25 cellular contexts compared by ENCODE assay signal in genomic region chr7:146346096-146346495, GRCh38.
"Had no signal": no experiment of that assay in that cellular context is flagged by ENCODE, and none has a peak within 500 bp of the region (broad histone marks: within the 10 kb centered on the region; RNA-seq: fewer than 3 reads in every experiment).

No MANE protein-coding gene starts in this region.

- ATAC-seq: activated T-cell treated with anti-CD3 and anti-CD28 coated beads, Interleukin-2, amount 50 U/mL, for 72 hours; Panc1; Right ventricle myocardium inferior; T-cell had no signal

- H3K27me3 Mint-ChIP-seq: activated CD4-positive, alpha-beta memory T cell treated with anti-CD3 and anti-CD28 coated beads, Interleukin-2, amount 10 ng/mL, durations not matched to agents 7 days and 5 days; activated CD4-positive, alpha-beta T cell treated with anti-CD3 and anti-CD28 coated beads, Interleukin-2, amount 10 ng/mL, durations not matched to agents 7 days and 5 days; activated naive CD4-positive, alpha-beta T cell treated with anti-CD3 and anti-CD28 coated beads, Interleukin-2, amount 10 ng/mL, durations not matched to agents 7 days and 5 days; activated naive CD8-positive, alpha-beta T cell treated with anti-CD3 and anti-CD28 coated beads for 36 hours; T-cell had no signal

- H3K36me3 ChIP-seq: brain microvascular endothelial cell, cardiac muscle cell had no signal

- H3K9me3 Mint-ChIP-seq: activated CD4-positive, alpha-beta T cell treated with anti-CD3 and anti-CD28 coated beads, Interleukin-2, amount 10 ng/mL, durations not matched to agents 7 days and 5 days; activated naive CD8-positive, alpha-beta T cell treated with anti-CD3 and anti-CD28 coated beads for 36 hours had no signal

- H3K4me1 Mint-ChIP-seq: activated CD4-positive, alpha-beta memory T cell treated with anti-CD3 and anti-CD28 coated beads, Interleukin-2, amount 10 ng/mL, durations not matched to agents 7 days and 5 days; activated CD4-positive, alpha-beta T cell treated with anti-CD3 and anti-CD28 coated beads, Interleukin-2, amount 10 ng/mL, durations not matched to agents 7 days and 5 days; activated naive CD4-positive, alpha-beta T cell treated with anti-CD3 and anti-CD28 coated beads, Interleukin-2, amount 10 ng/mL, durations not matched to agents 7 days and 5 days; activated naive CD8-positive, alpha-beta T cell treated with anti-CD3 and anti-CD28 coated beads for 36 hours; T-cell had no signal

- H3K36me3 Mint-ChIP-seq: activated naive CD4-positive, alpha-beta T cell treated with anti-CD3 and anti-CD28 coated beads, Interleukin-2, amount 10 ng/mL, durations not matched to agents 7 days and 5 days; activated naive CD8-positive, alpha-beta T cell treated with anti-CD3 and anti-CD28 coated beads for 36 hours; T-cell had no signal

- H3K27ac Mint-ChIP-seq: activated CD4-positive, alpha-beta memory T cell treated with anti-CD3 and anti-CD28 coated beads, Interleukin-2, amount 10 ng/mL, durations not matched to agents 7 days and 5 days; activated CD4-positive, alpha-beta T cell treated with anti-CD3 and anti-CD28 coated beads, Interleukin-2, amount 10 ng/mL, durations not matched to agents 7 days and 5 days; activated naive CD4-positive, alpha-beta T cell treated with anti-CD3 and anti-CD28 coated beads, Interleukin-2, amount 10 ng/mL, durations not matched to agents 7 days and 5 days; activated naive CD8-positive, alpha-beta T cell treated with anti-CD3 and anti-CD28 coated beads for 36 hours; activated T-cell treated with anti-CD3 and anti-CD28 coated beads, Interleukin-2, amount 50 U/mL, for 72 hours; activated T-helper 2 cell treated with anti-CD3 and anti-CD28 coated beads, Interferon-gamma antibody, Interleukin-2, Interleukin-4, amounts not matched to agents 10 μg/mL and 5 μg/mL and 100 μg/mL, durations not matched to agents 14 hours and 24 hours and 36 hours; T-cell had no signal

- H3K27ac ChIP-seq: brain microvascular endothelial cell, SK-N-MC had no signal

- H3K4me3 ChIP-seq: cardiac muscle cell, SK-N-MC had no signal

- DNase-seq: activated CD4-positive, alpha-beta memory T cell treated with anti-CD3 and anti-CD28 coated beads, Interleukin-2, amount 10 ng/mL, durations not matched to agents 7 days and 5 days; activated CD4-positive, alpha-beta T cell treated with anti-CD3 and anti-CD28 coated beads, Interleukin-2, amount 10 ng/mL, durations not matched to agents 7 days and 5 days; activated CD4-positive, CD25-positive, alpha-beta regulatory T cell; activated CD8-positive, alpha-beta memory T cell treated with anti-CD3 and anti-CD28 coated beads, Interleukin-2, amount 50 U/mL, for 4 hours; activated gamma-delta T cell treated with Interleukin-2 at 50 U/mL for 16 hours; activated naive CD4-positive, alpha-beta T cell treated with anti-CD3 and anti-CD28 coated beads, Interleukin-2, amount 10 ng/mL, durations not matched to agents 7 days and 5 days; activated naive CD8-positive, alpha-beta T cell treated with anti-CD3 and anti-CD28 coated beads for 36 hours; activated T-cell treated with anti-CD3 and anti-CD28 coated beads, Interleukin-2, amount 50 U/mL, for 72 hours; brain microvascular endothelial cell; NCI-H1048; NCI-H146; NCI-H187 treated with DMSO at 0.1 percent for 48 hours; NCI-H2107; NCI-H510A treated with DMSO at 0.1 percent for 48 hours; NCI-H774; OCI-M1; RPMI8226; T-cell; T-helper 2 cell; T1000 had no signal

- H3K27me3 ChIP-seq: brain microvascular endothelial cell, cardiac muscle cell had no signal

- H3K4me3 Mint-ChIP-seq: activated CD4-positive, alpha-beta memory T cell treated with anti-CD3 and anti-CD28 coated beads, Interleukin-2, amount 10 ng/mL, durations not matched to agents 7 days and 5 days; activated CD4-positive, alpha-beta T cell treated with anti-CD3 and anti-CD28 coated beads, Interleukin-2, amount 10 ng/mL, durations not matched to agents 7 days and 5 days; activated naive CD4-positive, alpha-beta T cell treated with anti-CD3 and anti-CD28 coated beads, Interleukin-2, amount 10 ng/mL, durations not matched to agents 7 days and 5 days; activated naive CD8-positive, alpha-beta T cell treated with anti-CD3 and anti-CD28 coated beads for 36 hours; activated T-cell treated with anti-CD3 and anti-CD28 coated beads, Interleukin-2, amount 50 U/mL, for 72 hours; T-cell had no signal
